Comparison of ENCODE assay signal across 20 cellular contexts in the genomic region with DNA sequence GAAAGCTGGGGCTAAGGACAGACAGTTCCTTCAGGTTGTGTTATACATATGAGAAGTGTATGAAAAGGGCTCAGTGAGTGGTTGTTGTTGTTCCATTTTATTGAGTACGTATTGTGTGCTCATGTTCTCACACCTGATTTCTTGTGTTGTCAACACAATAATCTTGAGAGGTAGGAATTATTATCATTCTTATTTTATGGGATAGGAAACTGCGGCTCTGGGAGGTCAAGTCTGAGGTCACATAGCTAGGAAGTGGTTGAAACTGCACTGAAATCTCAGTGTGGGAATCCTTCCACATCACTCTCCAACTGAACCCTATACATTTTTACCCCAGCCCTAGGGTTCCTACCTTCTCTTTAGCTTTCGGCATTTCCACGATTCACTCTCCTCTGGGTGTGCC.
DNase-seq lines count a peak whose midpoint lies in the region; ATAC-seq, FAIRE-seq and TF ChIP-seq lines count a peak whose summit lies in the region.
"Had no signal": no experiment of that assay in that cellular context is flagged by ENCODE, and none has a peak within 500 bp of the region (broad histone marks: within the 10 kb centered on the region; RNA-seq: fewer than 3 reads in every experiment).

No MANE protein-coding gene starts in this region.

- no peaks in the 10 kb centered on the region for H3K27me3 ChIP-seq in endothelial cell of umbilical vein (ENCODE audit: control insufficient read depth in 2 of 2, insufficient read depth in 2 of 2, low read length in 2 of 2)
- H3K27me3 ChIP-seq in suprapubic skin: no peaks in the 10 kb centered on the region
- H3K27me3 ChIP-seq: right atrium auricular region had no signal

- H3K36me3 ChIP-seq in endothelial cell of umbilical vein (ENCODE audit: control insufficient read depth in 2 of 2, extremely low read depth in 1 of 2, insufficient read depth in 2 of 2, low read length in 2 of 2) (no peaks in the 10 kb centered on the region), suprapubic skin (no peaks in the 10 kb centered on the region)
- H3K36me3 ChIP-seq: right atrium auricular region had no signal

- peak overlapping the region; percentile 30 for H3K9ac ChIP-seq in endothelial cell of umbilical vein (replicated peaks; ENCODE audit: extremely low read depth, insufficient read depth, low read length)
- H3K9ac ChIP-seq: GM23248 had no signal

- H2AFZ ChIP-seq in endothelial cell of umbilical vein (ENCODE audit: low read depth, low read length): peak overlapping the region; percentile 29
- H2AFZ ChIP-seq: GM23248 had no signal

- H3K27ac Mint-ChIP-seq in activated naive CD8-positive, alpha-beta T cell: peak overlapping the region; percentile 7
- no peak overlapping the region for H3K27ac Mint-ChIP-seq in activated naive CD8-positive, alpha-beta T cell treated with anti-CD3 and anti-CD28 coated beads, Interleukin-2, amount 50 U/mL, for 24 hours
- H3K27ac Mint-ChIP-seq in T-cell: peak overlapping the region; percentile 92 to 93

- H3K4me3 Mint-ChIP-seq in activated naive CD8-positive, alpha-beta T cell: no peak overlapping the region
- no peak overlapping the region for H3K4me3 Mint-ChIP-seq in activated naive CD8-positive, alpha-beta T cell treated with anti-CD3 and anti-CD28 coated beads, Interleukin-2, amount 50 U/mL, for 24 hours
- H3K4me3 Mint-ChIP-seq in T-cell: no peak overlapping the region

- DNase-seq in activated naive CD8-positive, alpha-beta T cell treated with anti-CD3 and anti-CD28 coated beads, Interleukin-2, amount 50 U/mL, for 24 hours: no peak
- no peak for DNase-seq in T-cell
- peak; percentile 60 for DNase-seq in endothelial cell of umbilical vein (ENCODE audit: low read depth, low spot score)
- DNase-seq in suprapubic skin (ENCODE audit: low spot score in 2 of 2): no peak
- DNase-seq: amygdala, Calu3, foreskin melanocyte, GF-D8, left colon, midbrain, NCI-H2029 treated with DMSO at 0.1 percent for 48 hours, NCI-H524 treated with DMSO at 0.1 percent for 48 hours, occipital lobe, SHP77 treated with DMSO at 0.1 percent for 48 hours had no signal

- FAIRE-seq in endothelial cell of umbilical vein (lab: Jason Lieb, UNC): peak; percentile 70

- TF ChIP-seq CTCF in endothelial cell of umbilical vein (IDR thresholded peaks at IDR 0.05; ENCODE audit: extremely low read depth in 1 of 2, insufficient read depth in 1 of 2, low read depth in 1 of 2, low read length in 2 of 2) (no peak), suprapubic skin (IDR thresholded peaks at IDR 0.05) (no peak)

- no TSS peak for BruUV-seq in endothelial cell of umbilical vein (replicated peaks; lab: Mats Ljungman, UMichigan)

- H4K20me1 ChIP-seq in endothelial cell of umbilical vein (replicated peaks; ENCODE audit: control insufficient read depth, extremely low read depth, insufficient read depth, low read length): no peaks in the 10 kb centered on the region

- no peaks in the 10 kb centered on the region for H3K9me3 Mint-ChIP-seq in activated naive CD8-positive, alpha-beta T cell (ENCODE audit: low read depth)
- peaks cover 3% of the 10 kb centered on the region for H3K9me3 Mint-ChIP-seq in activated naive CD8-positive, alpha-beta T cell treated with anti-CD3 and anti-CD28 coated beads, Interleukin-2, amount 50 U/mL, for 24 hours
- H3K9me3 Mint-ChIP-seq in T-cell: no peaks in the 10 kb centered on the region

- H3K4me1 ChIP-seq in endothelial cell of umbilical vein (ENCODE audit: control insufficient read depth, extremely low read depth, insufficient read depth, low read length) (peaks cover 53% of the 10 kb centered on the region), suprapubic skin (peaks cover 15% of the 10 kb centered on the region)

- CTCF ChIA-PET in T-cell (lab: Charles Lee): interaction anchor here in 1 of 2 donors (0.6 to 1.6 kb wide), 3 partner anchors 29 to 106 kb away, joined by 3 to 5 read pairs (median 3); no protein-coding TSS in a partner anchor
- CTCF ChIA-PET in endothelial cell of umbilical vein (lab: Charles Lee): no interaction called here

- H3K9me1 ChIP-seq in endothelial cell of umbilical vein (replicated peaks; ENCODE audit: control insufficient read depth, extremely low read depth, insufficient read depth, low read length): no peaks in the 10 kb centered on the region

- no peak for TF ChIP-seq EP300 in suprapubic skin (IDR thresholded peaks at IDR 0.05)

- H3K36me3 Mint-ChIP-seq in activated naive CD8-positive, alpha-beta T cell: peaks cover 8% of the 10 kb centered on the region
- H3K36me3 Mint-ChIP-seq in activated naive CD8-positive, alpha-beta T cell treated with anti-CD3 and anti-CD28 coated beads, Interleukin-2, amount 50 U/mL, for 24 hours (ENCODE audit: low read depth): no peaks in the 10 kb centered on the region
- H3K36me3 Mint-ChIP-seq in T-cell: no peaks in the 10 kb centered on the region

- dilution Hi-C loops in endothelial cell of umbilical vein (cut with MboI; ENCODE audit: extremely low pct_ligation_motif_present, low sequenced_read_pairs): no loop called here

- peak overlapping the region; percentile 86 for H3K27ac ChIP-seq in endothelial cell of umbilical vein (ENCODE audit: insufficient read depth, low read depth, low read length)
- no peak overlapping the region for H3K27ac ChIP-seq in suprapubic skin
- H3K27ac ChIP-seq: GM23248, right atrium auricular region had no signal

- H3K4me3 ChIP-seq in endothelial cell of umbilical vein (replicated peaks in 1 of 3; ENCODE audit: insufficient read depth in 1 of 3, low read depth in 1 of 3, low read length in 3 of 3) (no peak overlapping the region), suprapubic skin (no peak overlapping the region)
- H3K4me3 ChIP-seq: GM23248, right atrium auricular region had no signal

- intact Hi-C loops in endothelial cell of umbilical vein (cut with micrococcal nuclease): loop anchor here (1.0 kb wide), 1 partner anchor 257 kb away; a partner anchor contains a TSS

- no peaks in the 10 kb centered on the region for H3K27me3 Mint-ChIP-seq in activated naive CD8-positive, alpha-beta T cell
- H3K27me3 Mint-ChIP-seq in activated naive CD8-positive, alpha-beta T cell treated with anti-CD3 and anti-CD28 coated beads, Interleukin-2, amount 50 U/mL, for 24 hours: no peaks in the 10 kb centered on the region
- no peaks in the 10 kb centered on the region for H3K27me3 Mint-ChIP-seq in T-cell

- no peak for TF ChIP-seq POLR2A in endothelial cell of umbilical vein (IDR thresholded peaks at IDR 0.05; ENCODE audit: low read depth, low read length)
- TF ChIP-seq POLR2A in suprapubic skin (IDR thresholded peaks at IDR 0.05): no peak

- H3K4me2 ChIP-seq in endothelial cell of umbilical vein (ENCODE audit: insufficient read depth, low read length): peak overlapping the region; percentile 19

- no peaks in the 10 kb centered on the region for H3K79me2 ChIP-seq in endothelial cell of umbilical vein (ENCODE audit: control insufficient read depth, insufficient read depth, low read length)

- POLR2A ChIA-PET in T-cell (lab: Charles Lee): interaction anchor here in 1 of 2 donors (0.6 to 1.2 kb wide), 3 partner anchors 29 to 106 kb away, joined by 3 to 6 read pairs (median 3); no protein-coding TSS in a partner anchor
- POLR2A ChIA-PET in endothelial cell of umbilical vein (lab: Charles Lee): no interaction called here

- 88% methylated on average over 4 of the region's 4 CpGs for WGBS in suprapubic skin

- H3K4me1 Mint-ChIP-seq in activated naive CD8-positive, alpha-beta T cell (ENCODE audit: low read depth): peaks cover 55% of the 10 kb centered on the region
- peaks cover 62% of the 10 kb centered on the region for H3K4me1 Mint-ChIP-seq in activated naive CD8-positive, alpha-beta T cell treated with anti-CD3 and anti-CD28 coated beads, Interleukin-2, amount 50 U/mL, for 24 hours
- H3K4me1 Mint-ChIP-seq in T-cell: peaks cover 50 to 64% (median 58%) of the 10 kb centered on the region in 3 donors

- H3K9me3 ChIP-seq in endothelial cell of umbilical vein (replicated peaks; ENCODE audit: control insufficient read depth, insufficient read depth, low read length) (no peaks in the 10 kb centered on the region), suprapubic skin (no peaks in the 10 kb centered on the region)
- H3K9me3 ChIP-seq: right atrium auricular region had no signal

- ATAC-seq in activated naive CD8-positive, alpha-beta T cell treated with anti-CD3 and anti-CD28 coated beads, Interleukin-2, amount 50 U/mL, for 24 hours: no peak
- ATAC-seq in T-cell (replicated peaks in 1 of 4) (no peak), GM21515 (IDR thresholded peaks at IDR 0.05; ENCODE audit: unreplicated experiment) (no peak), GM19324 (IDR thresholded peaks at IDR 0.05; ENCODE audit: low FRiP score, unreplicated experiment) (no peak)
- no peak for ATAC-seq in activated CD4-positive, CD25-positive, alpha-beta regulatory T cell treated with anti-CD3 and anti-CD28 coated beads, Interleukin-2, amount 50 U/mL, for 24 hours
- ATAC-seq: left colon had no signal

TF ChIP-seq in endothelial cell of umbilical vein, 7 proteins besides CTCF, POLR2A, EP300 and RAD21:
- TF ChIP-seq GATA2 (IDR thresholded peaks at IDR 0.05; ENCODE audit: insufficient read depth, insufficient read length, low read depth, low read length): peak; percentile 51
- no peak for TF ChIP-seq FOS (IDR thresholded peaks at IDR 0.05; ENCODE audit: borderline replicate concordance, insufficient read depth, low read length)
